ENCODE assay signal across 19 cellular contexts in the genomic region with DNA sequence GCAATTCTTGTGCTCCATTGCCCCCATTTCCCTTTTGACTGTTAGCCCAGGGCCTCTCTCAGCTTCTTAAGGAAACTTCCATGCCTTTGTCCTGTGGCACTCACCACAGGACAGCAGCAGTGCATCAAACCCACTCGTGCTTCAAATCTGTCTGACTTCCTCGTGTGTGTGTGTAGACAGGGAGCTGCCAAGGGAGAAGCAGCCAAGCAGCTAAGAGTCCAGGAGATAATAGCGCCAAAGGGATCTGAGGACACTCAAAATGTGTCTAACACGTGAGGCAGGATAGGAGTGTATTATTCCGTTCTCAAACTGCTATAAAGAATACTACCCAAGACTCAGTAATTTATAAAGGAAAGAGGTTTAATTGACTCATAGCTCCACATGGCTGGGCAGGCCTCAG. TPM values are rescaled to one million over a fixed set of nuclear protein-coding genes. Genes with fewer than 3 reads are reported as not detected.
A peak's percentile ranks its signal among the peaks of the same experiment; 100 is the strongest.
DNase-seq lines count a peak whose midpoint lies in the region; ATAC-seq and TF ChIP-seq lines count a peak whose summit lies in the region.
"Had no signal": no experiment of that assay in that cellular context is flagged by ENCODE, and none has a peak within 500 bp of the region (broad histone marks: within the 10 kb centered on the region; RNA-seq: fewer than 3 reads in every experiment).

No MANE protein-coding gene starts in this region.

- 0 out of 2 replicates have a peak, but pooled peaks cover 3% of the 10 kb centered on the region for H3K4me1 ChIP-seq in GM23338 (ENCODE audit: insufficient read depth)

- no peaks in the 10 kb centered on the region; the same call in 1 of the 2 replicates for H3K79me2 ChIP-seq in GM23338 (replicated peaks; ENCODE audit: insufficient read depth)

- no peak overlapping the region for H3K4me3 Mint-ChIP-seq in GM23338
- no peak overlapping the region for H3K4me3 Mint-ChIP-seq in T-helper 17 cell
- H3K4me3 Mint-ChIP-seq in stimulated activated effector memory CD8-positive, alpha-beta T cell treated with anti-CD3 and anti-CD28 coated beads, Interleukin-12 subunit alpha, Interleukin-12 subunit beta, amount 100 ng/mL, for 72 hours, result no peak overlapping the region
- H3K4me3 Mint-ChIP-seq: CD4-positive, alpha-beta T cell had no signal

- no peaks in the 10 kb centered on the region for H3K9me3 Mint-ChIP-seq in GM23338
- H3K9me3 Mint-ChIP-seq in stimulated activated effector memory CD8-positive, alpha-beta T cell treated with anti-CD3 and anti-CD28 coated beads, Interleukin-12 subunit alpha, Interleukin-12 subunit beta, amount 100 ng/mL, for 72 hours, result no peaks in the 10 kb centered on the region
- H3K9me3 Mint-ChIP-seq: CD4-positive, alpha-beta T cell had no signal

- H3K27me3 Mint-ChIP-seq in GM23338 (ENCODE audit: insufficient read depth, low read depth, poor library complexity) (peaks cover 7% of the 10 kb centered on the region), T-helper 17 cell (no peaks in the 10 kb centered on the region)
- H3K27me3 Mint-ChIP-seq: CD4-positive, alpha-beta T cell had no signal

- H3K27ac Mint-ChIP-seq in GM23338 (peak overlapping the region; percentile 84), T-helper 17 cell (peak overlapping the region; percentile 56)
- H3K27ac Mint-ChIP-seq in stimulated activated effector memory CD8-positive, alpha-beta T cell treated with anti-CD3 and anti-CD28 coated beads, Interleukin-12 subunit alpha, Interleukin-12 subunit beta, amount 100 ng/mL, for 72 hours, result peak overlapping the region; percentile 36
- H3K27ac Mint-ChIP-seq: CD4-positive, alpha-beta T cell had no signal

- H3K27me3 ChIP-seq in GM23338 (ENCODE audit: insufficient read depth), result no peaks in the 10 kb centered on the region

- no peak overlapping the region for H2AFZ ChIP-seq in GM23338

- 0 out of 2 replicates have a peak, but pooled peaks cover 6% of the 10 kb centered on the region for H3F3A ChIP-seq in GM23338 (replicated peaks; ENCODE audit: low read depth)

- DNase-seq in GM23338 (ENCODE audit: low spot score) (no peak), T-helper 17 cell (no peak), left ventricle myocardium superior (no peak), NCI-H2107 (lab: John Stamatoyannopoulos, UW) (no peak), iPS-NIHi7 (ENCODE audit: extremely low spot score) (no peak)
- DNase-seq in stimulated activated effector memory CD8-positive, alpha-beta T cell treated with anti-CD3 and anti-CD28 coated beads, Interleukin-12 subunit alpha, Interleukin-12 subunit beta, amount 100 ng/mL, for 72 hours (ENCODE audit: low spot score in 2 of 2), result no peak
- DNase-seq: CD4-positive, alpha-beta T cell; DND-41; Kasumi-1; NCI-H1417; NCI-H1694 treated with DMSO at 0.1 percent for 48 hours; NCI-H2081 treated with DMSO at 0.1 percent for 48 hours; NCI-H446; NCI-H526; OCI-M1; SHP77 had no signal

- H3K9me2 ChIP-seq in GM23338 (ENCODE audit: insufficient read depth), result no peaks in the 10 kb centered on the region

- TF ChIP-seq CTCF in GM23338 (conservative IDR thresholded peaks at IDR 0.05; ENCODE audit: low read depth in 2 of 2), result no peak

- intact Hi-C loops in left ventricle myocardium superior (cut with micrococcal nuclease), result no loop called here

- H3K9me3 ChIP-seq in T-helper 17 cell (ENCODE audit: control insufficient read depth, low read length, poor library complexity, severe bottlenecking), result no peaks in the 10 kb centered on the region

- H3K36me3 Mint-ChIP-seq in GM23338 (ENCODE audit: low read depth), result peaks cover 43% of the 10 kb centered on the region; the same call in 2 of the 3 replicates
- peaks cover 3% of the 10 kb centered on the region for H3K36me3 Mint-ChIP-seq in T-helper 17 cell (ENCODE audit: low read depth)
- peaks cover 62% of the 10 kb centered on the region for H3K36me3 Mint-ChIP-seq in stimulated activated effector memory CD8-positive, alpha-beta T cell treated with anti-CD3 and anti-CD28 coated beads, Interleukin-12 subunit alpha, Interleukin-12 subunit beta, amount 100 ng/mL, for 72 hours

- no peak overlapping the region for H3K4me2 ChIP-seq in GM23338

- H4K20me1 ChIP-seq in GM23338 (replicated peaks; ENCODE audit: insufficient read depth), result no peaks in the 10 kb centered on the region

- no peak overlapping the region for H3K4me3 ChIP-seq in GM23338
- H3K4me3 ChIP-seq: SK-N-MC had no signal

- H3K36me3 ChIP-seq in GM23338 (ENCODE audit: insufficient read depth), result peaks cover 13% of the 10 kb centered on the region

- ATAC-seq in GM23338 (no peak), T-helper 17 cell (no peak), left ventricle myocardium superior (peak; percentile 88), HG02642 (IDR thresholded peaks at IDR 0.05; ENCODE audit: poor library complexity, unreplicated experiment) (no peak)
- ATAC-seq in stimulated activated effector memory CD8-positive, alpha-beta T cell treated with anti-CD3 and anti-CD28 coated beads, Interleukin-12 subunit alpha, Interleukin-12 subunit beta, amount 100 ng/mL, for 72 hours, result no peak

- H3K27ac ChIP-seq in GM23338 (ENCODE audit: low read depth), result 0 out of 2 replicates have a peak overlapping the region, but pooled peaks have one; percentile 8
- H3K27ac ChIP-seq: SK-N-MC had no signal

- peaks cover 8% of the 10 kb centered on the region; the same call in 2 of the 3 replicates for H3K4me1 Mint-ChIP-seq in GM23338
- H3K4me1 Mint-ChIP-seq in T-helper 17 cell, result no peaks in the 10 kb centered on the region
- H3K4me1 Mint-ChIP-seq in stimulated activated effector memory CD8-positive, alpha-beta T cell treated with anti-CD3 and anti-CD28 coated beads, Interleukin-12 subunit alpha, Interleukin-12 subunit beta, amount 100 ng/mL, for 72 hours, result no peaks in the 10 kb centered on the region

TF ChIP-seq in GM23338, 12 proteins besides CTCF, POLR2A, EP300 and RAD21 (continues in another document):
- TF ChIP-seq NANOG (IDR thresholded peaks at IDR 0.05; ENCODE audit: borderline replicate concordance) (no peak), JUNB (IDR thresholded peaks at IDR 0.05; ENCODE audit: unreplicated experiment) (no peak), EZH2 (IDR thresholded peaks at IDR 0.05; ENCODE audit: low read depth, unreplicated experiment) (no peak), EZH2phosphoT487 (IDR thresholded peaks at IDR 0.05; ENCODE audit: unreplicated experiment) (no peak), CREB1 (CRISPR knock-in tag; IDR thresholded peaks at IDR 0.05; ENCODE audit: low read depth) (no peak), ZNF331 (CRISPR knock-in tag; IDR thresholded peaks at IDR 0.05; ENCODE audit: low read depth) (no peak), STAT1 (IDR thresholded peaks at IDR 0.05; ENCODE audit: unreplicated experiment) (no peak), POLR2AphosphoS5 (IDR thresholded peaks at IDR 0.05; ENCODE audit: low read depth) (no peak)
- TF ChIP-seq, protein P1, sequence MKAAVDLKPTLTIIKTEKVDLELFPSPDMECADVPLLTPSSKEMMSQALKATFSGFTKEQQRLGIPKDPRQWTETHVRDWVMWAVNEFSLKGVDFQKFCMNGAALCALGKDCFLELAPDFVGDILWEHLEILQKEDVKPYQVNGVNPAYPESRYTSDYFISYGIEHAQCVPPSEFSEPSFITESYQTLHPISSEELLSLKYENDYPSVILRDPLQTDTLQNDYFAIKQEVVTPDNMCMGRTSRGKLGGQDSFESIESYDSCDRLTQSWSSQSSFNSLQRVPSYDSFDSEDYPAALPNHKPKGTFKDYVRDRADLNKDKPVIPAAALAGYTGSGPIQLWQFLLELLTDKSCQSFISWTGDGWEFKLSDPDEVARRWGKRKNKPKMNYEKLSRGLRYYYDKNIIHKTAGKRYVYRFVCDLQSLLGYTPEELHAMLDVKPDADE (IDR thresholded peaks at IDR 0.05), result no peak
- TF ChIP-seq, protein P2, sequence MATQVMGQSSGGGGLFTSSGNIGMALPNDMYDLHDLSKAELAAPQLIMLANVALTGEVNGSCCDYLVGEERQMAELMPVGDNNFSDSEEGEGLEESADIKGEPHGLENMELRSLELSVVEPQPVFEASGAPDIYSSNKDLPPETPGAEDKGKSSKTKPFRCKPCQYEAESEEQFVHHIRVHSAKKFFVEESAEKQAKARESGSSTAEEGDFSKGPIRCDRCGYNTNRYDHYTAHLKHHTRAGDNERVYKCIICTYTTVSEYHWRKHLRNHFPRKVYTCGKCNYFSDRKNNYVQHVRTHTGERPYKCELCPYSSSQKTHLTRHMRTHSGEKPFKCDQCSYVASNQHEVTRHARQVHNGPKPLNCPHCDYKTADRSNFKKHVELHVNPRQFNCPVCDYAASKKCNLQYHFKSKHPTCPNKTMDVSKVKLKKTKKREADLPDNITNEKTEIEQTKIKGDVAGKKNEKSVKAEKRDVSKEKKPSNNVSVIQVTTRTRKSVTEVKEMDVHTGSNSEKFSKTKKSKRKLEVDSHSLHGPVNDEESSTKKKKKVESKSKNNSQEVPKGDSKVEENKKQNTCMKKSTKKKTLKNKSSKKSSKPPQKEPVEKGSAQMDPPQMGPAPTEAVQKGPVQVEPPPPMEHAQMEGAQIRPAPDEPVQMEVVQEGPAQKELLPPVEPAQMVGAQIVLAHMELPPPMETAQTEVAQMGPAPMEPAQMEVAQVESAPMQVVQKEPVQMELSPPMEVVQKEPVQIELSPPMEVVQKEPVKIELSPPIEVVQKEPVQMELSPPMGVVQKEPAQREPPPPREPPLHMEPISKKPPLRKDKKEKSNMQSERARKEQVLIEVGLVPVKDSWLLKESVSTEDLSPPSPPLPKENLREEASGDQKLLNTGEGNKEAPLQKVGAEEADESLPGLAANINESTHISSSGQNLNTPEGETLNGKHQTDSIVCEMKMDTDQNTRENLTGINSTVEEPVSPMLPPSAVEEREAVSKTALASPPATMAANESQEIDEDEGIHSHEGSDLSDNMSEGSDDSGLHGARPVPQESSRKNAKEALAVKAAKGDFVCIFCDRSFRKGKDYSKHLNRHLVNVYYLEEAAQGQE (IDR thresholded peaks at IDR 0.05; ENCODE audit: unreplicated experiment), result no peak

RNA-seq across cellular contexts. Expression of a gene that starts 44.8 kb away (rescaled TPM):
- total RNA-seq in GM23338 (2014; rRNA removed; shearing (Covaris generic)), result 80.7 and 81.1 TPM in 2 replicates
- polyA plus RNA-seq in GM23338 (2016; fragmentation: Nextera tagmentation; extraction: Ambion mirVana), result 69.4 and 78.4 TPM in 2 replicates
- total RNA-seq in T-helper 17 cell (10 to 100 TPM; 28.3 to 35.4 TPM), left ventricle myocardium superior (12.9 TPM)

RNA-seq across cellular contexts. Expression of a gene that starts 53.1 kb away (rescaled TPM):
- total RNA-seq in GM23338 (2014; rRNA removed; shearing (Covaris generic)), result 1.5 and 1.6 TPM in 2 replicates
- polyA plus RNA-seq in GM23338 (2016; fragmentation: Nextera tagmentation; extraction: Ambion mirVana), result 3.4 TPM in 2 replicates
- total RNA-seq in T-helper 17 cell (1 to 10 TPM; 3.4 to 5.3 TPM), left ventricle myocardium superior (2.9 TPM)
- total RNA-seq: H1 had no signal
